ENCODE assay signal across 8 cellular contexts in the genomic region with DNA sequence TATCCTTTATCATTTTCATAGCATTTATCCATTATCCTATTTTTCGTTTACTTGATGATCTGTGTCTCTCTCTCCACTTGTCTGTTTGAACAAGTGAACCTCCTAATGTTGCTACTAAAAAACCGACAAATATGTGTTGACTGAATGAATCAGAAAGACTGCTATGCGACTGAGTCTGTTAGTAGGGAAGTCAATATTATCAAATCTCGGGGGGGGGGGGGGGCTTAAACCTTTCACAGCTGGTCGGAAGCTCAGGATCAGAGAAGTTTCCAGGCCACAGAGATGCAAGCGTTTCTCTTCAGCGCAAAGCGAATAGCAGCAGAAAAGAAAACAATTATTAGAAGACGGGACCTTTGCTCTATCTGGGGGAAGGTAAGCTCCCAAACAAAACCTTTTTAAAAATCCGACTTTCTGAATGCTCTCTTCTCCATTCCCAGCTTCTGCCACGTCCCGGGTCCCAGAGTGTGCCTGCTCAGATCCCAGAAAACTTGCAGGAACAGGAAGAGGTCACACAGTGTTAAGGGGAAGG. TPM values are rescaled to one million over a fixed set of nuclear protein-coding genes. Genes with fewer than 3 reads are reported as not detected.
DNase-seq lines count a peak whose midpoint lies in the region; ATAC-seq and TF ChIP-seq lines count a peak whose summit lies in the region.

No MANE protein-coding gene starts in this region.

- peak overlapping the region; percentile 99 to 100 (median 100) for H3K27ac Mint-ChIP-seq in nephron

- H3K4me3 Mint-ChIP-seq in nephron, result peak overlapping the region; percentile 92 to 94 (median 93)

- H3K4me2 ChIP-seq in DOHH2 (ENCODE audit: low read length), result peak overlapping the region; percentile 77

- H3K27me3 ChIP-seq in DOHH2 (ENCODE audit: control insufficient read depth, low read length) (no peaks in the 10 kb centered on the region), NT2/D1 (ENCODE audit: insufficient read depth, insufficient read length) (no peaks in the 10 kb centered on the region), ectodermal cell (ENCODE audit: control insufficient read depth, insufficient read depth, low read length, poor library complexity, severe bottlenecking) (no peaks in the 10 kb centered on the region)

- peaks cover 7% of the 10 kb centered on the region for H3K9me3 Mint-ChIP-seq in nephron

- peak overlapping the region; percentile 91 for H3K9ac ChIP-seq in NT2/D1 (ENCODE audit: insufficient read length, low read depth)

- no peak for ATAC-seq in HG02973 (IDR thresholded peaks at IDR 0.05; ENCODE audit: unreplicated experiment)
- no peak for ATAC-seq in HG03097 (IDR thresholded peaks at IDR 0.05; ENCODE audit: low FRiP score, unreplicated experiment)

- peaks cover 31% of the 10 kb centered on the region for H3K36me3 ChIP-seq in DOHH2 (ENCODE audit: control insufficient read depth, low read length)
- peaks cover 28% of the 10 kb centered on the region for H3K36me3 ChIP-seq in NT2/D1 (ENCODE audit: insufficient read depth, insufficient read length, low read length)
- peaks cover 20% of the 10 kb centered on the region for H3K36me3 ChIP-seq in ectodermal cell (ENCODE audit: control insufficient read depth, insufficient read depth, low read length)

- H4K20me1 ChIP-seq in DOHH2 (ENCODE audit: control insufficient read depth, insufficient read depth, low read depth, low read length), result no peaks in the 10 kb centered on the region

- H3K9me3 ChIP-seq in DOHH2 (ENCODE audit: control insufficient read depth, insufficient read depth, low read length), result 0 out of 2 replicates have a peak, but pooled peaks cover 5% of the 10 kb centered on the region
- H3K9me3 ChIP-seq in NT2/D1 (ENCODE audit: insufficient read depth, low read length), result peaks cover 3% of the 10 kb centered on the region; the same call in 1 of the 2 replicates
- no peaks in the 10 kb centered on the region for H3K9me3 ChIP-seq in ectodermal cell (ENCODE audit: control insufficient read depth, low read length)

- H3F3A ChIP-seq in DOHH2 (ENCODE audit: control insufficient read depth, insufficient read depth), result no peaks in the 10 kb centered on the region

- H3K79me2 ChIP-seq in DOHH2 (ENCODE audit: control insufficient read depth, low read length), result peaks cover 38% of the 10 kb centered on the region

- H3K27ac ChIP-seq in DOHH2 (ENCODE audit: low read depth, low read length) (peak overlapping the region; percentile 78), ectodermal cell (ENCODE audit: insufficient read depth, low read depth, low read length, poor library complexity, severe bottlenecking) (peak overlapping the region; percentile 92)

- no peak for DNase-seq in NT2/D1 (ENCODE audit: low read depth, low spot score)
- DNase-seq in NCI-H1092 (lab: John Stamatoyannopoulos, UW), result no peak
- no peak for DNase-seq in NCI-H446 treated with DMSO at 0.1 percent for 48 hours (lab: John Stamatoyannopoulos, UW)

- peaks cover 31% of the 10 kb centered on the region for H3K36me3 Mint-ChIP-seq in nephron (ENCODE audit: low read depth)

- H3K27me3 Mint-ChIP-seq in nephron (ENCODE audit: low read depth), result no peaks in the 10 kb centered on the region

- WGBS in ectodermal cell, 2 experiments, result 1 to 2% methylated on average over 12 of the region's 12 CpGs

- peaks cover 24% of the 10 kb centered on the region for H3K4me1 Mint-ChIP-seq in nephron

- H3K4me3 ChIP-seq in DOHH2 (ENCODE audit: low read length), result peak overlapping the region; percentile 93
- H3K4me3 ChIP-seq in NT2/D1 (ENCODE audit: insufficient read length, low read depth), result peak overlapping the region; percentile 83
- peak overlapping the region; percentile 85 for H3K4me3 ChIP-seq in ectodermal cell (ENCODE audit: insufficient read depth, low read depth, low read length)

- no peak for TF ChIP-seq CTCF in DOHH2 (IDR thresholded peaks at IDR 0.05; ENCODE audit: low read depth, low read length, poor library complexity, severe bottlenecking)
- TF ChIP-seq CTCF in nephron (IDR thresholded peaks at IDR 0.05; ENCODE audit: unreplicated experiment in 3 of 3), result no peak

- peaks cover 24% of the 10 kb centered on the region for H3K4me1 ChIP-seq in DOHH2 (ENCODE audit: control insufficient read depth, low read length)
- no peaks in the 10 kb centered on the region for H3K4me1 ChIP-seq in NT2/D1 (ENCODE audit: insufficient read depth, insufficient read length)
- peaks cover 7% of the 10 kb centered on the region for H3K4me1 ChIP-seq in ectodermal cell (ENCODE audit: control insufficient read depth, insufficient read depth, low read length)

- H3K9me2 ChIP-seq in DOHH2 (replicated peaks; ENCODE audit: control insufficient read depth, low read length), result no peaks in the 10 kb centered on the region

RNA-seq across cellular contexts. Expression of gene RIOK2, which starts 0.4 kb away (rescaled TPM):
- 32.6 TPM for polyA plus RNA-seq in ectodermal cell (2013, experiment 1 of 4)
- 31.5 TPM for polyA plus RNA-seq in ectodermal cell (2013, experiment 2 of 4)
- 22.8 TPM for polyA plus RNA-seq in ectodermal cell (2013, experiment 3 of 4)
- polyA plus RNA-seq in ectodermal cell (2013, experiment 4 of 4), result 23.3 TPM

RNA-seq across cellular contexts. Expression of gene LIX1, which starts 40.2 kb away (rescaled TPM):
- 81.8 TPM for polyA plus RNA-seq in ectodermal cell (2013, experiment 1 of 4)
- 83.7 TPM for polyA plus RNA-seq in ectodermal cell (2013, experiment 2 of 4)
- polyA plus RNA-seq in ectodermal cell (2013, experiment 3 of 4), result 75.0 TPM
- polyA plus RNA-seq in ectodermal cell (2013, experiment 4 of 4), result 78.2 TPM
